2 cellular contexts compared by ENCODE assay signal in the genomic region with DNA sequence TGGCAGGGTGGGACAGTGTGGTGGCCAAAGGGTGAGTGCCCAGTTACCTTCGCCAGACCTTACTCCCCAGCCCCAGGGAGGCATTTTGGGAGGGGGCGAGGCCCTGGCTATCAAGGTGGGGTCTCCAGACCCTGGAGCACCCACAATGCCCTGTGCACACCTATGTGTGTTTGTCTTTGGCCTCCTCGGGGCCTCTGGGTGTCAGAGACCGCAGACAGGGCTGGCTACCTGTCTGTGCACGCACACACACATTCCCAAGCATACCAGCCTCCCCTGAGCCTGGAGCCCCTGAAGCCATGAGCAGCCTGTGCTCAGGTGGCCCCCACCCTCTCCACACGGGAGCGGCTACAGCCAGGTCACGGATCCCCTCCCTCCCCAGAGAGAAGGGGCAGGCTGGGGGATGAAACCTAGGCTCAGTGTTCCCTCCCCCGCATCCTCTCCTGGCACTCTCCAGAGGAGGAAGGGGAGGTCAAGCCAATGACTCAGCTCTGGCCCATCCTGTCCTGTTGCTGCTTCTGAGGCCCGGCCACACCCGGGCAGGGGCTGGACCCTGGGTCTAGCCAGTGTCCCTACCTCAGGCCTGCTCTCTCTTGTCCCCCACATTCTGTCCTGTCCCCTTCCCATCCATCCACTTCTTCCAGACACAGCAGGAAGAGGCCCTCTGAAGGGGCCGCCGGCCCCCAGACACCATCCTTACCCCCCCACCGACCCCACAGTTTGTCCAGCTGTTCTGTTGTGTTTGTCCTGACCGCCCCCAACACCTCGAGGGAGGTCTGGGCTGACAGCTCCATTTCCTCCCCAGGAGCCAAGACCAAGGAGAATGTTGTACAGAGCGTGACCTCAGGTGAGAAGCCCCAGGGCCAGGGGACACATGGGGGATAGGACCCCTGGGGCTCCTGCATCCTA.
TF ChIP-seq lines count a peak whose summit lies in the region.

No MANE protein-coding gene starts in this region.

TF ChIP-seq in A549, 52 proteins besides CTCF, POLR2A, EP300 and RAD21:
- TF ChIP-seq JUN (IDR thresholded peaks at IDR 0.05) (0 out of 5 replicates have a peak, but pooled peaks of 1 of the 2 experiments have one; percentile 16), FOSL2 (IDR thresholded peaks at IDR 0.05) (0 out of 2 replicates have a peak, but pooled peaks have one; percentile 12), FOSL2 (CRISPR knock-in tag; IDR thresholded peaks at IDR 0.05) (peak; percentile 54), RNF2 (IDR thresholded peaks at IDR 0.05; ENCODE audit: borderline replicate concordance, low read depth) (no peak)
- TF ChIP-seq, protein P1, sequence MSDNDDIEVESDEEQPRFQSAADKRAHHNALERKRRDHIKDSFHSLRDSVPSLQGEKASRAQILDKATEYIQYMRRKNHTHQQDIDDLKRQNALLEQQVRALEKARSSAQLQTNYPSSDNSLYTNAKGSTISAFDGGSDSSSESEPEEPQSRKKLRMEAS (IDR thresholded peaks at IDR 0.05) = 0 out of 2 replicates have a peak, but pooled peaks have one; percentile 16

TF ChIP-seq in H1, 55 proteins besides CTCF, POLR2A, EP300 and RAD21:
- TF ChIP-seq SAP30 (IDR thresholded peaks at IDR 0.05; ENCODE audit: insufficient read depth, insufficient replicate concordance, low read length) (no peak), RNF2 (IDR thresholded peaks at IDR 0.05; ENCODE audit: borderline replicate concordance, low read depth, low read length, missing control alignments, poor library complexity, severe bottlenecking) (no peak), TCF12 (IDR thresholded peaks at IDR 0.05; ENCODE audit: low read depth, low read length) (no peak), CEBPB (IDR thresholded peaks at IDR 0.05; ENCODE audit: low read depth, low read length) (no peak), KDM1A (IDR thresholded peaks at IDR 0.05; ENCODE audit: borderline replicate concordance, low read length) (no peak), RBBP5 (IDR thresholded peaks at IDR 0.05; ENCODE audit: borderline replicate concordance, low read depth, low read length) (no peak), HDAC6 (IDR thresholded peaks at IDR 0.05; ENCODE audit: low read depth, low read length) (no peak), TBP (IDR thresholded peaks at IDR 0.05; ENCODE audit: low read depth, low read length) (no peak), CTBP2 (IDR thresholded peaks at IDR 0.05; ENCODE audit: borderline replicate concordance, insufficient read depth, insufficient read length, low read length) (no peak), NANOG (IDR thresholded peaks at IDR 0.05; ENCODE audit: insufficient read depth, low read depth, low read length, poor library complexity, severe bottlenecking) (no peak), JUND (IDR thresholded peaks at IDR 0.05; ENCODE audit: low read length) (no peak; the same call in 1 of the 2 replicates), GTF2F1 (IDR thresholded peaks at IDR 0.05; ENCODE audit: borderline replicate concordance, low read depth, low read length) (no peak)
- TF ChIP-seq, protein P2, sequence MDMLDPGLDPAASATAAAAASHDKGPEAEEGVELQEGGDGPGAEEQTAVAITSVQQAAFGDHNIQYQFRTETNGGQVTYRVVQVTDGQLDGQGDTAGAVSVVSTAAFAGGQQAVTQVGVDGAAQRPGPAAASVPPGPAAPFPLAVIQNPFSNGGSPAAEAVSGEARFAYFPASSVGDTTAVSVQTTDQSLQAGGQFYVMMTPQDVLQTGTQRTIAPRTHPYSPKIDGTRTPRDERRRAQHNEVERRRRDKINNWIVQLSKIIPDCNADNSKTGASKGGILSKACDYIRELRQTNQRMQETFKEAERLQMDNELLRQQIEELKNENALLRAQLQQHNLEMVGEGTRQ (IDR thresholded peaks at IDR 0.05; ENCODE audit: low read length) = no peak
